In the genomic region with DNA sequence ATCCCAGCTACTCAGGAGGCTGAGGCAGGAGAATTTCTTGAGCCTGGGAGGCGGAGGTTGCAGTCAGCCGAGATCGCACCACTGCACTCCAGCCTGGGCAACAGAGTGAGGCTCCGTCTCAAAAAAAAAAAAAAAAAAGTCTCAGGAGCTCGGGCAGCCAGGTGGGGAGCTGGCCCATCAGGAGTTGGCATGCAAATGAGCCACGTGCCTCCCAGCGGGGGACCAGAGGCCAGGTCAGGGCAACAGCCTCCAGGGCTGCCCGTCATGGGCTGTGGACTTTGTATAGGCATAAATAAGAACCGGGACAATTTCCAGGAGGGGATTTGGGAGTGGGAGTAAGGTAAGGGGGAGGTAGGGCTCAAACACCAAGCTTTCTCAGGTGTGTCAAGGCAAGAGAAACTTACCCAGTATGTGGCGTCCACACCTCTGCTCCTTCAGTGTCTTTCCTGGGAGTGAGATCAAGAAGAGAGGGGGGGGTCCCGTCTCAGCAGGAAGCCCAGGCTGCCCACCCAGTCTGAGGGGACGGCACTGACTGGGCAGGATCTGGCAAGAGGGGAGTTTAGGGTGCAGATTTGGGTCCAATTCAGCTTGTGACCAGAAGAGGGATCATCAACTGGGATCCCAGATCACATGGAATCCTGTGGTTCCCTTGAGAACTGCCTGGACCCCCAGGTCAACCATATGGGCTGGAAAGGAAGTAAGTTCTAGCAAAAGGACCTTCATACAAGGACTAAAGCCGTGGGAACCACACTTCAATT, we compare ENCODE assay signal across 1 cellular context.
TF ChIP-seq lines count a peak whose summit lies in the region.

No MANE protein-coding gene starts in this region.

TF ChIP-seq in HepG2, 621 proteins besides CTCF, POLR2A, EP300 and RAD21 (continued from another document and continues in another):
- TF ChIP-seq CHD4 (IDR thresholded peaks at IDR 0.05; ENCODE audit: borderline replicate concordance, low read length) (no peak), ZNF143 (CRISPR knock-in tag; IDR thresholded peaks at IDR 0.05) (no peak), XBP1 (CRISPR knock-in tag; IDR thresholded peaks at IDR 0.05) (no peak), NFE2L2 (IDR thresholded peaks at IDR 0.05; ENCODE audit: low read length) (no peak), SP4 (CRISPR knock-in tag; IDR thresholded peaks at IDR 0.05) (no peak), HOXA5 (CRISPR knock-in tag; IDR thresholded peaks at IDR 0.05) (no peak), ZNF589 (CRISPR knock-in tag; conservative IDR thresholded peaks at IDR 0.05) (no peak), ZNF180 (CRISPR knock-in tag; IDR thresholded peaks at IDR 0.05; ENCODE audit: borderline replicate concordance, low read depth) (no peak), GABPB1 (CRISPR knock-in tag; IDR thresholded peaks at IDR 0.05) (peak; percentile 26; the same call in 1 of the 2 replicates), ZNF160 (CRISPR knock-in tag; IDR thresholded peaks at IDR 0.05) (no peak; the same call in 1 of the 2 replicates), ZNF235 (CRISPR knock-in tag; IDR thresholded peaks at IDR 0.05; ENCODE audit: borderline replicate concordance) (no peak), ZKSCAN8 (CRISPR knock-in tag; IDR thresholded peaks at IDR 0.05; ENCODE audit: borderline replicate concordance) (no peak), ZBTB20 (CRISPR knock-in tag; IDR thresholded peaks at IDR 0.05; ENCODE audit: borderline replicate concordance, low read depth) (no peak), ZNF577 (CRISPR knock-in tag; IDR thresholded peaks at IDR 0.05; ENCODE audit: borderline replicate concordance, low read depth) (no peak), ZNF7 (CRISPR knock-in tag; IDR thresholded peaks at IDR 0.05) (no peak), ZNF816 (CRISPR knock-in tag; IDR thresholded peaks at IDR 0.05; ENCODE audit: borderline replicate concordance) (no peak), ZNF556 (CRISPR knock-in tag; IDR thresholded peaks at IDR 0.05; ENCODE audit: borderline replicate concordance) (no peak), ZMYM4 (CRISPR knock-in tag; IDR thresholded peaks at IDR 0.05) (peak; percentile 78), ZSCAN29 (CRISPR knock-in tag; conservative IDR thresholded peaks at IDR 0.05) (no peak), HMG20B (CRISPR knock-in tag; conservative IDR thresholded peaks at IDR 0.05) (no peak), ZNF3 (CRISPR knock-in tag; IDR thresholded peaks at IDR 0.05) (no peak), ZNF572 (CRISPR knock-in tag; IDR thresholded peaks at IDR 0.05) (no peak), ZNF674 (CRISPR knock-in tag; IDR thresholded peaks at IDR 0.05; ENCODE audit: low read depth) (no peak), IRF2 (CRISPR knock-in tag; IDR thresholded peaks at IDR 0.05) (no peak), ZSCAN30 (CRISPR knock-in tag; IDR thresholded peaks at IDR 0.05) (no peak), SNAPC2 (CRISPR knock-in tag; IDR thresholded peaks at IDR 0.05) (no peak), ZNF709 (CRISPR knock-in tag; IDR thresholded peaks at IDR 0.05) (0 out of 2 replicates have a peak, but pooled peaks have one; percentile 26), POLR2AphosphoS2 (IDR thresholded peaks at IDR 0.05; ENCODE audit: low read depth, low read length) (no peak), SALL1 (CRISPR knock-in tag; IDR thresholded peaks at IDR 0.05) (peak; percentile 86), ELF1 (CRISPR knock-in tag; IDR thresholded peaks at IDR 0.05) (no peak)
- TF ChIP-seq, protein P1, sequence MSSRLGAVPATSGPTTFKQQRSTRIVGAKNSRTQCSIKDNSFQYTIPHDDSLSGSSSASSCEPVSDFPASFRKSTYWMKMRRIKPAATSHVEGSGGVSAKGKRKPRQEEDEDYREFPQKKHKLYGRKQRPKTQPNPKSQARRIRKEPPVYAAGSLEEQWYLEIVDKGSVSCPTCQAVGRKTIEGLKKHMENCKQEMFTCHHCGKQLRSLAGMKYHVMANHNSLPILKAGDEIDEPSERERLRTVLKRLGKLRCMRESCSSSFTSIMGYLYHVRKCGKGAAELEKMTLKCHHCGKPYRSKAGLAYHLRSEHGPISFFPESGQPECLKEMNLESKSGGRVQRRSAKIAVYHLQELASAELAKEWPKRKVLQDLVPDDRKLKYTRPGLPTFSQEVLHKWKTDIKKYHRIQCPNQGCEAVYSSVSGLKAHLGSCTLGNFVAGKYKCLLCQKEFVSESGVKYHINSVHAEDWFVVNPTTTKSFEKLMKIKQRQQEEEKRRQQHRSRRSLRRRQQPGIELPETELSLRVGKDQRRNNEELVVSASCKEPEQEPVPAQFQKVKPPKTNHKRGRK (CRISPR knock-in tag; IDR thresholded peaks at IDR 0.05) = no peak
- TF ChIP-seq, protein P2, sequence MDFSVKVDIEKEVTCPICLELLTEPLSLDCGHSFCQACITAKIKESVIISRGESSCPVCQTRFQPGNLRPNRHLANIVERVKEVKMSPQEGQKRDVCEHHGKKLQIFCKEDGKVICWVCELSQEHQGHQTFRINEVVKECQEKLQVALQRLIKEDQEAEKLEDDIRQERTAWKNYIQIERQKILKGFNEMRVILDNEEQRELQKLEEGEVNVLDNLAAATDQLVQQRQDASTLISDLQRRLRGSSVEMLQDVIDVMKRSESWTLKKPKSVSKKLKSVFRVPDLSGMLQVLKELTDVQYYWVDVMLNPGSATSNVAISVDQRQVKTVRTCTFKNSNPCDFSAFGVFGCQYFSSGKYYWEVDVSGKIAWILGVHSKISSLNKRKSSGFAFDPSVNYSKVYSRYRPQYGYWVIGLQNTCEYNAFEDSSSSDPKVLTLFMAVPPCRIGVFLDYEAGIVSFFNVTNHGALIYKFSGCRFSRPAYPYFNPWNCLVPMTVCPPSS (IDR thresholded peaks at IDR 0.05) = no peak
- TF ChIP-seq, protein P3, sequence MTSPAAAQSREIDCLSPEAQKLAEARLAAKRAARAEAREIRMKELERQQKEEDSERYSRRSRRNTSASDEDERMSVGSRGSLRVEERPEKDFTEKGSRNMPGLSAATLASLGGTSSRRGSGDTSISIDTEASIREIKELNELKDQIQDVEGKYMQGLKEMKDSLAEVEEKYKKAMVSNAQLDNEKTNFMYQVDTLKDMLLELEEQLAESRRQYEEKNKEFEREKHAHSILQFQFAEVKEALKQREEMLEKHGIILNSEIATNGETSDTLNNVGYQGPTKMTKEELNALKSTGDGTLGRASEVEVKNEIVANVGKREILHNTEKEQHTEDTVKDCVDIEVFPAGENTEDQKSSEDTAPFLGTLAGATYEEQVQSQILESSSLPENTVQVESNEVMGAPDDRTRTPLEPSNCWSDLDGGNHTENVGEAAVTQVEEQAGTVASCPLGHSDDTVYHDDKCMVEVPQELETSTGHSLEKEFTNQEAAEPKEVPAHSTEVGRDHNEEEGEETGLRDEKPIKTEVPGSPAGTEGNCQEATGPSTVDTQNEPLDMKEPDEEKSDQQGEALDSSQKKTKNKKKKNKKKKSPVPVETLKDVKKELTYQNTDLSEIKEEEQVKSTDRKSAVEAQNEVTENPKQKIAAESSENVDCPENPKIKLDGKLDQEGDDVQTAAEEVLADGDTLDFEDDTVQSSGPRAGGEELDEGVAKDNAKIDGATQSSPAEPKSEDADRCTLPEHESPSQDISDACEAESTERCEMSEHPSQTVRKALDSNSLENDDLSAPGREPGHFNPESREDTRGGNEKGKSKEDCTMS (CRISPR knock-in tag; conservative IDR thresholded peaks at IDR 0.05) = no peak
- TF ChIP-seq, protein P4, sequence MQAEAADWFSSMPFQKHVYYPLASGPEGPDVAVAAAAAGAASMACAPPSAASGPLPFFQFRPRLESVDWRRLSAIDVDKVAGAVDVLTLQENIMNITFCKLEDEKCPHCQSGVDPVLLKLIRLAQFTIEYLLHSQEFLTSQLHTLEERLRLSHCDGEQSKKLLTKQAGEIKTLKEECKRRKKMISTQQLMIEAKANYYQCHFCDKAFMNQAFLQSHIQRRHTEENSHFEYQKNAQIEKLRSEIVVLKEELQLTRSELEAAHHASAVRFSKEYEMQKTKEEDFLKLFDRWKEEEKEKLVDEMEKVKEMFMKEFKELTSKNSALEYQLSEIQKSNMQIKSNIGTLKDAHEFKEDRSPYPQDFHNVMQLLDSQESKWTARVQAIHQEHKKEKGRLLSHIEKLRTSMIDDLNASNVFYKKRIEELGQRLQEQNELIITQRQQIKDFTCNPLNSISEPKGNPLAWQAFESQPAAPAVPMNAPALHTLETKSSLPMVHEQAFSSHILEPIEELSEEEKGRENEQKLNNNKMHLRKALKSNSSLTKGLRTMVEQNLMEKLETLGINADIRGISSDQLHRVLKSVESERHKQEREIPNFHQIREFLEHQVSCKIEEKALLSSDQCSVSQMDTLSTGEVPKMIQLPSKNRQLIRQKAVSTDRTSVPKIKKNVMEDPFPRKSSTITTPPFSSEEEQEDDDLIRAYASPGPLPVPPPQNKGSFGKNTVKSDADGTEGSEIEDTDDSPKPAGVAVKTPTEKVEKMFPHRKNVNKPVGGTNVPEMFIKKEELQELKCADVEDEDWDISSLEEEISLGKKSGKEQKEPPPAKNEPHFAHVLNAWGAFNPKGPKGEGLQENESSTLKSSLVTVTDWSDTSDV (CRISPR knock-in tag; IDR thresholded peaks at IDR 0.05) = no peak
- TF ChIP-seq, protein P5, sequence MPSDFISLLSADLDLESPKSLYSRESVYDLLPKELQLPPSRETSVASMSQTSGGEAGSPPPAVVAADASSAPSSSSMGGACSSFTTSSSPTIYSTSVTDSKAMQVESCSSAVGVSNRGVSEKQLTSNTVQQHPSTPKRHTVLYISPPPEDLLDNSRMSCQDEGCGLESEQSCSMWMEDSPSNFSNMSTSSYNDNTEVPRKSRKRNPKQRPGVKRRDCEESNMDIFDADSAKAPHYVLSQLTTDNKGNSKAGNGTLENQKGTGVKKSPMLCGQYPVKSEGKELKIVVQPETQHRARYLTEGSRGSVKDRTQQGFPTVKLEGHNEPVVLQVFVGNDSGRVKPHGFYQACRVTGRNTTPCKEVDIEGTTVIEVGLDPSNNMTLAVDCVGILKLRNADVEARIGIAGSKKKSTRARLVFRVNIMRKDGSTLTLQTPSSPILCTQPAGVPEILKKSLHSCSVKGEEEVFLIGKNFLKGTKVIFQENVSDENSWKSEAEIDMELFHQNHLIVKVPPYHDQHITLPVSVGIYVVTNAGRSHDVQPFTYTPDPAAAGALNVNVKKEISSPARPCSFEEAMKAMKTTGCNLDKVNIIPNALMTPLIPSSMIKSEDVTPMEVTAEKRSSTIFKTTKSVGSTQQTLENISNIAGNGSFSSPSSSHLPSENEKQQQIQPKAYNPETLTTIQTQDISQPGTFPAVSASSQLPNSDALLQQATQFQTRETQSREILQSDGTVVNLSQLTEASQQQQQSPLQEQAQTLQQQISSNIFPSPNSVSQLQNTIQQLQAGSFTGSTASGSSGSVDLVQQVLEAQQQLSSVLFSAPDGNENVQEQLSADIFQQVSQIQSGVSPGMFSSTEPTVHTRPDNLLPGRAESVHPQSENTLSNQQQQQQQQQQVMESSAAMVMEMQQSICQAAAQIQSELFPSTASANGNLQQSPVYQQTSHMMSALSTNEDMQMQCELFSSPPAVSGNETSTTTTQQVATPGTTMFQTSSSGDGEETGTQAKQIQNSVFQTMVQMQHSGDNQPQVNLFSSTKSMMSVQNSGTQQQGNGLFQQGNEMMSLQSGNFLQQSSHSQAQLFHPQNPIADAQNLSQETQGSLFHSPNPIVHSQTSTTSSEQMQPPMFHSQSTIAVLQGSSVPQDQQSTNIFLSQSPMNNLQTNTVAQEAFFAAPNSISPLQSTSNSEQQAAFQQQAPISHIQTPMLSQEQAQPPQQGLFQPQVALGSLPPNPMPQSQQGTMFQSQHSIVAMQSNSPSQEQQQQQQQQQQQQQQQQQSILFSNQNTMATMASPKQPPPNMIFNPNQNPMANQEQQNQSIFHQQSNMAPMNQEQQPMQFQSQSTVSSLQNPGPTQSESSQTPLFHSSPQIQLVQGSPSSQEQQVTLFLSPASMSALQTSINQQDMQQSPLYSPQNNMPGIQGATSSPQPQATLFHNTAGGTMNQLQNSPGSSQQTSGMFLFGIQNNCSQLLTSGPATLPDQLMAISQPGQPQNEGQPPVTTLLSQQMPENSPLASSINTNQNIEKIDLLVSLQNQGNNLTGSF (CRISPR knock-in tag; IDR thresholded peaks at IDR 0.05) = no peak
- TF ChIP-seq, protein P6, sequence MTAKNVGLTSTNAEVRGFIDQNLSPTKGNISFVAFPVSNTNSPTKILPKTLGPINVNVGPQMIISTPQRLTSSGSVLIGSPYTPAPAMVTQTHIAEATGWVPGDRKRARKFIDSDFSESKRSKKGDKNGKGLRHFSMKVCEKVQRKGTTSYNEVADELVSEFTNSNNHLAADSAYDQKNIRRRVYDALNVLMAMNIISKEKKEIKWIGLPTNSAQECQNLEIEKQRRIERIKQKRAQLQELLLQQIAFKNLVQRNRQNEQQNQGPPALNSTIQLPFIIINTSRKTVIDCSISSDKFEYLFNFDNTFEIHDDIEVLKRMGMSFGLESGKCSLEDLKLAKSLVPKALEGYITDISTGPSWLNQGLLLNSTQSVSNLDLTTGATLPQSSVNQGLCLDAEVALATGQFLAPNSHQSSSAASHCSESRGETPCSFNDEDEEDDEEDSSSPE (CRISPR knock-in tag; IDR thresholded peaks at IDR 0.05) = no peak
- TF ChIP-seq, protein P7, sequence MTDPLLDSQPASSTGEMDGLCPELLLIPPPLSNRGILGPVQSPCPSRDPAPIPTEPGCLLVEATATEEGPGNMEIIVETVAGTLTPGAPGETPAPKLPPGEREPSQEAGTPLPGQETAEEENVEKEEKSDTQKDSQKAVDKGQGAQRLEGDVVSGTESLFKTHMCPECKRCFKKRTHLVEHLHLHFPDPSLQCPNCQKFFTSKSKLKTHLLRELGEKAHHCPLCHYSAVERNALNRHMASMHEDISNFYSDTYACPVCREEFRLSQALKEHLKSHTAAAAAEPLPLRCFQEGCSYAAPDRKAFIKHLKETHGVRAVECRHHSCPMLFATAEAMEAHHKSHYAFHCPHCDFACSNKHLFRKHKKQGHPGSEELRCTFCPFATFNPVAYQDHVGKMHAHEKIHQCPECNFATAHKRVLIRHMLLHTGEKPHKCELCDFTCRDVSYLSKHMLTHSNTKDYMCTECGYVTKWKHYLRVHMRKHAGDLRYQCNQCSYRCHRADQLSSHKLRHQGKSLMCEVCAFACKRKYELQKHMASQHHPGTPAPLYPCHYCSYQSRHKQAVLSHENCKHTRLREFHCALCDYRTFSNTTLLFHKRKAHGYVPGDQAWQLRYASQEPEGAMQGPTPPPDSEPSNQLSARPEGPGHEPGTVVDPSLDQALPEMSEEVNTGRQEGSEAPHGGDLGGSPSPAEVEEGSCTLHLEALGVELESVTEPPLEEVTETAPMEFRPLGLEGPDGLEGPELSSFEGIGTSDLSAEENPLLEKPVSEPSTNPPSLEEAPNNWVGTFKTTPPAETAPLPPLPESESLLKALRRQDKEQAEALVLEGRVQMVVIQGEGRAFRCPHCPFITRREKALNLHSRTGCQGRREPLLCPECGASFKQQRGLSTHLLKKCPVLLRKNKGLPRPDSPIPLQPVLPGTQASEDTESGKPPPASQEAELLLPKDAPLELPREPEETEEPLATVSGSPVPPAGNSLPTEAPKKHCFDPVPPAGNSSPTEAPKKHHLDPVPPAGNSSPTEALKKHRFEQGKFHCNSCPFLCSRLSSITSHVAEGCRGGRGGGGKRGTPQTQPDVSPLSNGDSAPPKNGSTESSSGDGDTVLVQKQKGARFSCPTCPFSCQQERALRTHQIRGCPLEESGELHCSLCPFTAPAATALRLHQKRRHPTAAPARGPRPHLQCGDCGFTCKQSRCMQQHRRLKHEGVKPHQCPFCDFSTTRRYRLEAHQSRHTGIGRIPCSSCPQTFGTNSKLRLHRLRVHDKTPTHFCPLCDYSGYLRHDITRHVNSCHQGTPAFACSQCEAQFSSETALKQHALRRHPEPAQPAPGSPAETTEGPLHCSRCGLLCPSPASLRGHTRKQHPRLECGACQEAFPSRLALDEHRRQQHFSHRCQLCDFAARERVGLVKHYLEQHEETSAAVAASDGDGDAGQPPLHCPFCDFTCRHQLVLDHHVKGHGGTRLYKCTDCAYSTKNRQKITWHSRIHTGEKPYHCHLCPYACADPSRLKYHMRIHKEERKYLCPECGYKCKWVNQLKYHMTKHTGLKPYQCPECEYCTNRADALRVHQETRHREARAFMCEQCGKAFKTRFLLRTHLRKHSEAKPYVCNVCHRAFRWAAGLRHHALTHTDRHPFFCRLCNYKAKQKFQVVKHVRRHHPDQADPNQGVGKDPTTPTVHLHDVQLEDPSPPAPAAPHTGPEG (CRISPR knock-in tag; IDR thresholded peaks at IDR 0.05) = 0 out of 2 replicates have a peak, but pooled peaks have one; percentile 47
